ENCODE assay signal across 19 cellular contexts in genomic region chr15:68107142-68107541, GRCh38.
"Had no signal": no experiment of that assay in that cellular context is flagged by ENCODE, and none has a peak within 500 bp of the region (broad histone marks: within the 10 kb centered on the region; RNA-seq: fewer than 3 reads in every experiment).

No MANE protein-coding gene starts in this region.

- H3K27ac Mint-ChIP-seq: effector memory CD8-positive, alpha-beta T cell; stimulated activated effector memory CD8-positive, alpha-beta T cell treated with anti-CD3 and anti-CD28 coated beads, Interleukin-12 subunit alpha, Interleukin-12 subunit beta, amount 100 ng/mL, for 72 hours had no signal

- H3K9me3 ChIP-seq: gastrocnemius medialis, ovary, right lobe of liver, thoracic aorta, upper lobe of right lung had no signal

- H3K27ac ChIP-seq: epithelial cell of prostate, gastrocnemius medialis, left ventricle myocardium inferior, ovary, right lobe of liver, thoracic aorta, upper lobe of right lung had no signal

- H3K27me3 Mint-ChIP-seq: effector memory CD8-positive, alpha-beta T cell; naive thymus-derived CD8-positive, alpha-beta T cell had no signal

- ATAC-seq: activated T-cell treated with anti-CD3 and anti-CD28 coated beads, Interleukin-2, amount 50 U/mL, for 4 hours; effector memory CD8-positive, alpha-beta T cell; gastrocnemius medialis; naive thymus-derived CD8-positive, alpha-beta T cell; stimulated activated effector memory CD8-positive, alpha-beta T cell treated with anti-CD3 and anti-CD28 coated beads, Interleukin-12 subunit alpha, Interleukin-12 subunit beta, amount 100 ng/mL, for 72 hours; upper lobe of right lung had no signal

- DNase-seq: activated CD4-positive, alpha-beta T cell treated with anti-CD3 and anti-CD28 coated beads, Interleukin-2, amount 50 U/mL, for 1 hour; activated CD4-positive, CD25-positive, alpha-beta regulatory T cell treated with anti-CD3 and anti-CD28 coated beads, Interleukin-2, amount 50 U/mL, for 72 hours; activated CD8-positive, alpha-beta memory T cell treated with anti-CD3 and anti-CD28 coated beads, Interleukin-2, amount 50 U/mL, for 4 hours; activated effector memory CD4-positive, alpha-beta T cell treated with Interleukin-2 at 50 U/mL for 16 hours; activated naive CD4-positive, alpha-beta T cell treated with anti-CD3 and anti-CD28 coated beads, Interleukin-2, amount 50 U/mL, for 16 hours; activated T-cell treated with anti-CD3 and anti-CD28 coated beads, Interleukin-2, amount 50 U/mL, for 4 hours; effector memory CD8-positive, alpha-beta T cell; gastrocnemius medialis; head of caudate nucleus; left ventricle myocardium inferior; naive thymus-derived CD8-positive, alpha-beta T cell; ovary; right lobe of liver; stimulated activated CD4-positive, alpha-beta T cell treated with anti-CD3 and anti-CD28 coated beads, Interleukin-4, amount 100 ng/mL, for 24 hours; T1000; upper lobe of right lung had no signal

- H3K36me3 ChIP-seq: gastrocnemius medialis, ovary, thoracic aorta had no signal

- H3K27me3 ChIP-seq: gastrocnemius medialis, ovary, right lobe of liver, upper lobe of right lung had no signal

- H3K4me3 Mint-ChIP-seq: activated T-cell treated with anti-CD3 and anti-CD28 coated beads, Interleukin-2, amount 50 U/mL, for 4 hours; effector memory CD8-positive, alpha-beta T cell; stimulated activated effector memory CD8-positive, alpha-beta T cell treated with anti-CD3 and anti-CD28 coated beads, Interleukin-12 subunit alpha, Interleukin-12 subunit beta, amount 100 ng/mL, for 72 hours had no signal

- H3K4me3 ChIP-seq: gastrocnemius medialis, left ventricle myocardium inferior, ovary, right lobe of liver, thoracic aorta, upper lobe of right lung had no signal

- H3K9me3 Mint-ChIP-seq: effector memory CD8-positive, alpha-beta T cell had no signal
